Comparison of ENCODE assay signal across 25 cellular contexts in the genomic region with DNA sequence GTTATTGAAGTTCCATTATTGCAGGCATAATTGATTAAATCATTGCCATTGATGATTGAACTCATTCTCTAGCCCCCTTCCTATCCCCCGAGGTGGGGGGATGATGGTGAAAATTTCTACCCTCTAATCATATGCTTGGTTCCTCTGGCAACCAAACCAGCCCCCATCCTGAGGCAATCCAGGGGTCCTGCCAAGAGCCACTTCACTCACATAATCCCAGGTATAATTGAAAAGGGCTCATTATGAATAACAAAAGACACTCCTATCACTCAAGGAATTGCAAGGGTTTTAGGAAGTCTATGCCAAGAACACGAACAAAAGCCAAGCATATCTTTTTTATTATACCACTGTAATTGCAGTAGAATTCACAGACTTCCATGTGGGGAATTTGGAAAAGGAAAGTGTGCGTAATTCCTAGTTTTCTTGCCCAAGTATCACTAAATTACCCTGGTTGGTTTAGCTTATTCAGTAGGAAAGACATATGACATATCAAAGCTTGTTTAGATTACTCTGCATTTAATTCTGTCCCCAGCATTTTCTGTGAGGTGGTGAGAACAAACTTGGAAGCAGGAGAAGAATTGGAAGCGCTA.
"Had no signal": no experiment of that assay in that cellular context is flagged by ENCODE, and none has a peak within 500 bp of the region (broad histone marks: within the 10 kb centered on the region; RNA-seq: fewer than 3 reads in every experiment).

No MANE protein-coding gene starts in this region.

- H3K36me3 Mint-ChIP-seq: activated naive CD4-positive, alpha-beta T cell treated with anti-CD3 and anti-CD28 coated beads, Interleukin-2, amount 50 U/mL, for 24 hours had no signal

- H3K36me3 ChIP-seq: esophagus squamous epithelium, pancreas, right atrium auricular region, suprapubic skin, tibial artery, upper lobe of right lung had no signal

- H3K4me1 Mint-ChIP-seq: activated naive CD4-positive, alpha-beta T cell treated with anti-CD3 and anti-CD28 coated beads, Interleukin-2, amount 50 U/mL, for 24 hours; activated naive CD8-positive, alpha-beta T cell treated with anti-CD3 and anti-CD28 coated beads, Interleukin-2, amount 50 U/mL, for 24 hours; central memory CD8-positive, alpha-beta T cell; nephron had no signal

- ATAC-seq: activated naive CD8-positive, alpha-beta T cell treated with anti-CD3 and anti-CD28 coated beads, Interleukin-2, amount 50 U/mL, for 24 hours; left cardiac atrium; left ventricle myocardium superior; pancreas; psoas muscle; upper lobe of right lung had no signal

- H3K4me1 ChIP-seq: esophagus squamous epithelium, pancreas, psoas muscle, right atrium auricular region, suprapubic skin, tibial artery, upper lobe of right lung had no signal

- H3K27me3 Mint-ChIP-seq: activated naive CD4-positive, alpha-beta T cell treated with anti-CD3 and anti-CD28 coated beads, Interleukin-2, amount 50 U/mL, for 24 hours; activated naive CD8-positive, alpha-beta T cell treated with anti-CD3 and anti-CD28 coated beads, Interleukin-2, amount 50 U/mL, for 24 hours; central memory CD8-positive, alpha-beta T cell had no signal

- H3K27ac ChIP-seq: epithelial cell of prostate, esophagus squamous epithelium, pancreas, psoas muscle, right atrium auricular region, suprapubic skin, tibial artery, upper lobe of right lung had no signal

- H3K27ac Mint-ChIP-seq: activated naive CD4-positive, alpha-beta T cell treated with anti-CD3 and anti-CD28 coated beads, Interleukin-2, amount 50 U/mL, for 24 hours; activated naive CD8-positive, alpha-beta T cell treated with anti-CD3 and anti-CD28 coated beads, Interleukin-2, amount 50 U/mL, for 24 hours; dendritic cell treated with granulocyte-macrophage colony-stimulating factor and Interleukin-4, amounts not matched to agents 40 ng/mL and 50 ng/mL, for 4 days; nephron had no signal

- H3K9me3 ChIP-seq: esophagus squamous epithelium, pancreas, psoas muscle, right atrium auricular region, suprapubic skin, tibial artery, upper lobe of right lung had no signal

- DNase-seq: activated CD4-positive, alpha-beta T cell treated with anti-CD3 and anti-CD28 coated beads for 4 hours; activated CD4-positive, alpha-beta T cell treated with anti-CD3 and anti-CD28 coated beads, Interleukin-2, amount 50 U/mL, for 48 hours; activated CD8-positive, alpha-beta memory T cell treated with anti-CD3 and anti-CD28 coated beads for 24 hours; activated gamma-delta T cell; activated naive CD8-positive, alpha-beta T cell treated with anti-CD3 and anti-CD28 coated beads, Interleukin-2, amount 50 U/mL, for 24 hours; activated T-cell treated with anti-CD3 and anti-CD28 coated beads, Interleukin-2, amount 50 U/mL, for 1 hour; amygdala; effector CD4-positive, alpha-beta T cell; esophagus squamous epithelium; left cardiac atrium; left ventricle myocardium superior; pancreas; psoas muscle; stimulated activated CD4-positive, alpha-beta T cell treated with anti-CD3 and anti-CD28 coated beads, Interleukin-15, amount 100 ng/mL, for 24 hours; stimulated activated CD4-positive, alpha-beta T cell treated with anti-CD3 and anti-CD28 coated beads, Interleukin-2, amount 100 ng/mL, for 24 hours; stimulated activated naive CD4-positive, alpha-beta T cell; tibial artery; upper lobe of right lung had no signal

- H3K4me3 Mint-ChIP-seq: activated naive CD4-positive, alpha-beta T cell treated with anti-CD3 and anti-CD28 coated beads, Interleukin-2, amount 50 U/mL, for 24 hours; activated naive CD8-positive, alpha-beta T cell treated with anti-CD3 and anti-CD28 coated beads, Interleukin-2, amount 50 U/mL, for 24 hours; central memory CD8-positive, alpha-beta T cell; dendritic cell treated with granulocyte-macrophage colony-stimulating factor and Interleukin-4, amounts not matched to agents 40 ng/mL and 50 ng/mL, for 4 days; nephron had no signal

- H3K27me3 ChIP-seq: esophagus squamous epithelium, pancreas, right atrium auricular region, suprapubic skin, tibial artery, upper lobe of right lung had no signal

- H3K4me3 ChIP-seq: esophagus squamous epithelium, pancreas, psoas muscle, right atrium auricular region, suprapubic skin, tibial artery, upper lobe of right lung had no signal

- H3K9me3 Mint-ChIP-seq: dendritic cell treated with granulocyte-macrophage colony-stimulating factor and Interleukin-4, amounts not matched to agents 40 ng/mL and 50 ng/mL, for 4 days had no signal
